In the genomic region with DNA sequence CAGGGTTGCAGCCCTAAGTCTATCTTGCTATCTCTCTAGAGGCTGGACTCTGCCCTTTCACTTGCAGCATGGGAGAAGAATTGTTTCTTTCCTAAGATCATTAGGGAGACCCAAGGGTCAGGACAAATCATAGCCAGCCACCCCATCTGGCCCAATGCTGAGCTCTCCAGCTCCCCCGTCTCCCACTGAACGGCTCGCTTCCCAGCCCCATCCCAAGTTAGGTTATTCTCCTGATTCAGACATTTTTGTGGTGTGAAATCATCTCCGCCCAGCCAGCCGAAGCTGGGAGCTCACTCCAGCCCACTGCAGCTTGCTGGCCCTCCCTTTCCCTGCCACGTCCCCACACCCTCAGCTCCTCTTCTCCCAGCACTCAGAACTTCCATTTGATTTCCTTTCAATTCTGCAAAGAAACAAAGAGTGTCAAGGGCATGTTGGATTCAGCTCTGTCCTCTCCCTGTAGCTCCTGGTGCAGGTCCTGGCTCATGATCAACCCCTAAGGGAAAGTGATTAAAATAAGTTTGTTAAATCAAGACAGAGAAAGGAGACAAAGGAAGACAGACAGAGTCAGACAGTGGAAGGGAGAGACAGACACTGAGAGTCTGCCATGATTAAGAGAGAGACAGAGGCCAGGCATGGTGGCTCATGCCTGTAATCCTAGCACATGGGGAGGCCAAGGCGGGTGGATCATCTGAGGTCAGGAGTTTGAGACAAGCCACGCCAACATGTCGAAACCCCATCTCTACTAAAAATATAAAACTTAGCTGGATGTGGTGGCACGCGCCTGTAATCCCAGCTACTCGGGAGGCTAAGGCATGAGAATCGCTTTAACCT, we compare ENCODE assay signal across 9 cellular contexts. TPM values are rescaled to one million over a fixed set of nuclear protein-coding genes. Genes with fewer than 3 reads are reported as not detected.
A peak's percentile ranks its signal among the peaks of the same experiment; 100 is the strongest.
DNase-seq lines count a peak whose midpoint lies in the region; ATAC-seq, FAIRE-seq and TF ChIP-seq lines count a peak whose summit lies in the region.
"Had no signal": no experiment of that assay in that cellular context is flagged by ENCODE, and none has a peak within 500 bp of the region (broad histone marks: within the 10 kb centered on the region; RNA-seq: fewer than 3 reads in every experiment).

No MANE protein-coding gene starts in this region.

- H3K9me3 ChIP-seq in HCT116 (ENCODE audit: control insufficient read depth in 1 of 2, insufficient read depth in 1 of 2, low read depth in 1 of 2, low read length in 2 of 2): no peaks in the 10 kb centered on the region
- H3K9me3 ChIP-seq in mammary epithelial cell (replicated peaks; ENCODE audit: insufficient read depth, low read length): no peaks in the 10 kb centered on the region
- H3K9me3 ChIP-seq in keratinocyte (ENCODE audit: control insufficient read depth, low read depth, low read length): no peaks in the 10 kb centered on the region
- H3K9me3 ChIP-seq in spleen: no peaks in the 10 kb centered on the region

- POLR2A ChIA-PET in HCT116 (lab: Charles Lee): no interaction called here

- H3K4me2 ChIP-seq in HCT116 (ENCODE audit: low read length) (peak overlapping the region; percentile 72), mammary epithelial cell (ENCODE audit: insufficient read depth, low read depth, low read length) (peak overlapping the region; percentile 72), keratinocyte (ENCODE audit: control insufficient read depth, extremely low read depth, insufficient read depth, low read depth, low read length) (peak overlapping the region; percentile 53)

- 20% methylated on average over 8 of the region's 13 CpGs for whole genome bisulfite sequencing in mammary epithelial cell (ENCODE audit: low coverage, missing lambda C conversion rate)
- WGBS in spleen, 5 donors: 62 to 78% (median 76%) methylated on average over 13 of the region's 13 CpGs

- no peaks in the 10 kb centered on the region for H3K36me3 ChIP-seq in HCT116 (ENCODE audit: control insufficient read depth in 1 of 2, insufficient read depth in 2 of 2, low read length in 2 of 2)
- H3K36me3 ChIP-seq in mammary epithelial cell (ENCODE audit: insufficient read depth, low read length): no peaks in the 10 kb centered on the region
- no peaks in the 10 kb centered on the region for H3K36me3 ChIP-seq in keratinocyte (ENCODE audit: control insufficient read depth in 2 of 2, extremely low read depth in 1 of 2, insufficient read depth in 2 of 2, low read length in 2 of 2)
- no peaks in the 10 kb centered on the region for H3K36me3 ChIP-seq in spleen

- H3K79me2 ChIP-seq in HCT116 (ENCODE audit: insufficient read depth, low read length) (no peaks in the 10 kb centered on the region), mammary epithelial cell (ENCODE audit: insufficient read depth, low read length) (no peaks in the 10 kb centered on the region), keratinocyte (ENCODE audit: control insufficient read depth, insufficient read depth, low read length) (no peaks in the 10 kb centered on the region)

- CTCF ChIA-PET in HCT116 (lab: Charles Lee): interaction anchor here (1.3 kb wide), 1 partner anchor 42 kb away, joined by 3 read pairs; no protein-coding TSS in a partner anchor
- CTCF ChIA-PET in mammary epithelial cell (lab: Charles Lee; ENCODE audit: low non-redundant PET): no interaction called here

- RAD21 ChIA-PET in HCT116 (lab: Charles Lee; ENCODE audit: low non-redundant PET in 1 of 2, low total read pairs in 2 of 2, uncharacterized antibody in 2 of 2, unreplicated experiment in 2 of 2): no interaction called here

- H3K27me3 ChIP-seq in HCT116 (ENCODE audit: insufficient read depth, low read length): no peaks in the 10 kb centered on the region
- H3K27me3 ChIP-seq in mammary epithelial cell (ENCODE audit: insufficient read depth, low read length): no peaks in the 10 kb centered on the region
- no peaks in the 10 kb centered on the region for H3K27me3 ChIP-seq in keratinocyte (ENCODE audit: control insufficient read depth, extremely low read depth, insufficient read depth, low read length)
- H3K27me3 ChIP-seq in spleen (replicated peaks in 1 of 7): peaks cover 0 to 5% (median 0%) of the 10 kb centered on the region in 7 donors

- H3K4me1 ChIP-seq in HCT116 (ENCODE audit: control insufficient read depth in 1 of 2, insufficient read depth in 2 of 2, low read length in 2 of 2) (peaks cover 10 to 18% of the 10 kb centered on the region in 2 experiments; a peak in 3 of 4 replicates), mammary epithelial cell (ENCODE audit: insufficient read depth, low read length) (peaks cover 39% of the 10 kb centered on the region), keratinocyte (ENCODE audit: control insufficient read depth, extremely low read depth, insufficient read depth, low read length) (peaks cover 12% of the 10 kb centered on the region), spleen (peaks cover 0 to 37% (median 14%) of the 10 kb centered on the region in 6 donors)

- ATAC-seq in HCT116: peak; percentile 78

- BruUV-seq in HCT116 (replicated peaks; lab: Mats Ljungman, UMichigan) (no TSS peak), mammary epithelial cell (replicated peaks; lab: Mats Ljungman, UMichigan) (no TSS peak)

- dilution Hi-C loops in mammary epithelial cell (cut with HindIII; ENCODE audit: low sequenced_read_pairs): no loop called here
- dilution Hi-C loops in keratinocyte (cut with MboI; ENCODE audit: extremely low pct_ligation_motif_present, low sequenced_read_pairs): no loop called here

- H3K9ac ChIP-seq in HCT116 (ENCODE audit: low read length) (peak overlapping the region; percentile 11; the same call in 1 of the 2 replicates), mammary epithelial cell (ENCODE audit: insufficient read depth, low read length) (peak overlapping the region; percentile 54), keratinocyte (ENCODE audit: control insufficient read depth, extremely low read depth, insufficient read depth, low read length) (peak overlapping the region; percentile 64)

- no peaks in the 10 kb centered on the region for H3K9me1 ChIP-seq in keratinocyte (ENCODE audit: control insufficient read depth, extremely low read depth, insufficient read depth, low read length)

- no peak for TF ChIP-seq RAD21 in HCT116 (IDR thresholded peaks at IDR 0.05; ENCODE audit: low read depth)

- TF ChIP-seq CTCF in HCT116 (IDR thresholded peaks at IDR 0.05 in 2 of 3, conservative IDR thresholded peaks at IDR 0.05 in 1 of 3; ENCODE audit: borderline replicate concordance in 1 of 3, insufficient read depth in 1 of 3, low read depth in 2 of 3, low read length in 2 of 3) (no peak), mammary epithelial cell (conservative IDR thresholded peaks at IDR 0.05 in 1 of 2, IDR thresholded peaks at IDR 0.05 in 1 of 2; ENCODE audit: extremely low read depth in 1 of 2, insufficient read depth in 1 of 2, low read depth in 1 of 2, low read length in 2 of 2) (no peak), keratinocyte (optimal IDR thresholded peaks at IDR 0.05 in 1 of 3, IDR thresholded peaks at IDR 0.05 in 1 of 3, conservative IDR thresholded peaks at IDR 0.05 in 1 of 3; ENCODE audit: extremely low read depth in 1 of 3, insufficient read depth in 2 of 3, low read length in 3 of 3) (no peak), spleen (IDR thresholded peaks at IDR 0.05 in 8 of 11, conservative IDR thresholded peaks at IDR 0.05 in 3 of 11) (no peak)

- H4K20me1 ChIP-seq in HCT116 (ENCODE audit: insufficient read depth) (no peaks in the 10 kb centered on the region), mammary epithelial cell (ENCODE audit: insufficient read depth, low read length) (no peaks in the 10 kb centered on the region), keratinocyte (ENCODE audit: control insufficient read depth, extremely low read depth, insufficient read depth, low read length) (no peaks in the 10 kb centered on the region)

- intact Hi-C loops in HCT116 (cut with micrococcal nuclease) (no loop called here), mammary epithelial cell (cut with micrococcal nuclease) (no loop called here), spleen (cut with DNase I; ENCODE audit: low total_unique reads) (no loop called here)

- no peak for TF ChIP-seq POLR2A in HCT116 (IDR thresholded peaks at IDR 0.05; ENCODE audit: borderline replicate concordance, extremely low read depth, insufficient read depth, insufficient read length)
- no peak for TF ChIP-seq POLR2A in spleen (IDR thresholded peaks at IDR 0.05)

- peak; percentile 96 for FAIRE-seq in keratinocyte (lab: Jason Lieb, UNC)

- no peak for DNase-seq in HCT116 (ENCODE audit: low read depth, low spot score)
- peak; percentile 83 for DNase-seq in mammary epithelial cell
- DNase-seq in keratinocyte (ENCODE audit: low read depth, low spot score): no peak
- DNase-seq in spleen: no peak
- DNase-seq in activated CD8-positive, alpha-beta memory T cell treated with anti-CD3 and anti-CD28 coated beads, Interleukin-2, amount 50 U/mL, for 48 hours: no peak
- DNase-seq in NOMO-1 (lab: John Stamatoyannopoulos, UW; ENCODE audit: unreplicated experiment in 2 of 2): no peak
- no peak for DNase-seq in AML-193 (lab: John Stamatoyannopoulos, UW)
- no peak for DNase-seq in activated naive CD4-positive, alpha-beta T cell (lab: John Stamatoyannopoulos, UW)
- DNase-seq: activated CD4-positive, alpha-beta T cell treated with anti-CD3 and anti-CD28 coated beads for 1 hour had no signal

- no peak overlapping the region; a peak in 1 of 4 replicates for H3K4me3 ChIP-seq in HCT116 (replicated peaks in 1 of 2; ENCODE audit: low read depth in 1 of 2, low read length in 2 of 2)
- no peak overlapping the region for H3K4me3 ChIP-seq in mammary epithelial cell (replicated peaks in 1 of 3; ENCODE audit: insufficient read depth in 1 of 3, low read depth in 2 of 3, low read length in 3 of 3)
- peak overlapping the region in 1 of 3 experiments; percentile 25 for H3K4me3 ChIP-seq in keratinocyte (ENCODE audit: control insufficient read depth in 2 of 3, extremely low read depth in 1 of 3, insufficient read depth in 2 of 3, low read depth in 1 of 3, low read length in 3 of 3)
- H3K4me3 ChIP-seq in spleen: no peak overlapping the region

- H3K27ac ChIP-seq in HCT116 (ENCODE audit: low read depth, low read length) (peak overlapping the region; percentile 1; the same call in 1 of the 2 replicates), mammary epithelial cell (ENCODE audit: insufficient read depth, low read depth, low read length) (peak overlapping the region; percentile 67), keratinocyte (ENCODE audit: control insufficient read depth, insufficient read depth, low read length) (peak overlapping the region; percentile 78), spleen (peak overlapping the region in 7 of 8 donors; percentile 67 to 81 (median 70))

- in situ Hi-C loops in mammary epithelial cell (cut with MboI; ENCODE audit: low sequenced_read_pairs in 2 of 2): no loop called here

- no peaks in the 10 kb centered on the region for H3K9me2 ChIP-seq in HCT116 (ENCODE audit: insufficient read depth)

- H2AFZ ChIP-seq in HCT116 (ENCODE audit: low read depth, low read length, poor library complexity, severe bottlenecking): peak overlapping the region; percentile 70
- peak overlapping the region; percentile 85 for H2AFZ ChIP-seq in mammary epithelial cell (ENCODE audit: low read depth, low read length)
- peak overlapping the region; percentile 86 for H2AFZ ChIP-seq in keratinocyte (ENCODE audit: control insufficient read depth, low read length)

RNA-seq across cellular contexts. Expression of gene SPARC, which starts 12.6 kb away (rescaled TPM):
- total RNA-seq in HCT116 (2021; ENCODE audit: unreplicated experiment) (3.0 TPM), mammary epithelial cell (100 to 1,000 TPM; 222 to 382 TPM), spleen (100 to 1,000 TPM; 320 to 963 (median 552) TPM)
- polyA plus RNA-seq in HCT116 (2012): 0.04 and 0.52 TPM in 2 replicates
- polyA plus RNA-seq in mammary epithelial cell (585 TPM), keratinocyte (289 to 702 TPM (median 397 TPM) in 3 replicates), spleen (100 to 1,000 TPM in 2 of 3 donors, 10 to 100 TPM in 1; 76.5 to 195 (median 135) TPM)
- polyA minus RNA-seq in mammary epithelial cell (590 TPM), keratinocyte (352 to 681 TPM (median 403 TPM) in 3 replicates)
- 35.6 TPM for polyA plus RNA-seq in keratinocyte (2011; ENCODE audit: low read depth)
- 237 and 295 TPM in 2 replicates for polyA plus RNA-seq in keratinocyte (2011; cell fraction: cytosol; rRNA removed)
- polyA plus RNA-seq in keratinocyte (2011; cell fraction: nucleus; rRNA removed): 536 and 559 TPM in 2 replicates
- polyA plus RNA-seq in keratinocyte (2012; ENCODE audit: low replicate concordance): 21.7 and 645 TPM in 2 replicates
- 226 TPM for polyA minus RNA-seq in keratinocyte (2011; cell fraction: cytosol; rRNA and poly(A)+ RNA removed)
- polyA minus RNA-seq in keratinocyte (2011; cell fraction: nucleus; rRNA and poly(A)+ RNA removed): 248 and 370 TPM in 2 replicates

RNA-seq across cellular contexts. Expression of gene ATOX1, which starts 59.1 kb away (rescaled TPM):
- total RNA-seq in HCT116 (2021; ENCODE audit: unreplicated experiment): 66.2 TPM
- polyA plus RNA-seq in HCT116 (2012): 58.0 and 77.2 TPM in 2 replicates
- total RNA-seq in mammary epithelial cell: 10 to 100 TPM; 27.0 to 89.2 TPM
- 310 TPM for polyA plus RNA-seq in mammary epithelial cell
- polyA minus RNA-seq in mammary epithelial cell: 53.9 TPM
- 173 to 414 TPM (median 199 TPM) in 3 replicates for polyA plus RNA-seq in keratinocyte
- 58.4 TPM for polyA plus RNA-seq in keratinocyte (2011; ENCODE audit: low read depth)
- 310 and 443 TPM in 2 replicates for polyA plus RNA-seq in keratinocyte (2011; cell fraction: cytosol; rRNA removed)
- polyA plus RNA-seq in keratinocyte (2011; cell fraction: nucleus; rRNA removed): 111 and 127 TPM in 2 replicates
- polyA plus RNA-seq in keratinocyte (2012; ENCODE audit: low replicate concordance): 199 and 361 TPM in 2 replicates
- 133 to 246 TPM (median 216 TPM) in 3 replicates for polyA minus RNA-seq in keratinocyte
- 153 TPM for polyA minus RNA-seq in keratinocyte (2011; cell fraction: cytosol; rRNA and poly(A)+ RNA removed)
- 31.7 and 39.0 TPM in 2 replicates for polyA minus RNA-seq in keratinocyte (2011; cell fraction: nucleus; rRNA and poly(A)+ RNA removed)
- 100 to 1,000 TPM in 1 of 7 donors, 10 to 100 TPM in 6; 63.7 to 101 (median 92.9) TPM for total RNA-seq in spleen
- polyA plus RNA-seq in spleen: 100 to 1,000 TPM; 146 to 263 (median 211) TPM

Comparison
In these comparisons a context has a peak if more than half of its experiments do, and no peak if none do; other contexts are left out.
1. H3K27ac ChIP-seq: peak in every context shown above with its lines; median percentile 78 in keratinocyte; 70 in spleen; 67 in mammary epithelial cell; 1 in HCT116.
2. H3K9ac ChIP-seq: peak in every context shown above with its lines; median percentile 64 in keratinocyte; 54 in mammary epithelial cell; 11 in HCT116.
3. RNA of gene SPARC, which starts 12.6 kb away (total RNA-seq): 320 to 963 TPM in spleen and 222 to 382 TPM in mammary epithelial cell; 3.0 TPM in HCT116 (single experiment); every median in the first group is over 10 times any median in the second.
4. Peak in every context shown above with its lines, with median percentiles within 50 percentile points of each other: H2AFZ ChIP-seq and H3K4me2 ChIP-seq.